ENCODE assay signal across 11 cellular contexts in the genomic region with DNA sequence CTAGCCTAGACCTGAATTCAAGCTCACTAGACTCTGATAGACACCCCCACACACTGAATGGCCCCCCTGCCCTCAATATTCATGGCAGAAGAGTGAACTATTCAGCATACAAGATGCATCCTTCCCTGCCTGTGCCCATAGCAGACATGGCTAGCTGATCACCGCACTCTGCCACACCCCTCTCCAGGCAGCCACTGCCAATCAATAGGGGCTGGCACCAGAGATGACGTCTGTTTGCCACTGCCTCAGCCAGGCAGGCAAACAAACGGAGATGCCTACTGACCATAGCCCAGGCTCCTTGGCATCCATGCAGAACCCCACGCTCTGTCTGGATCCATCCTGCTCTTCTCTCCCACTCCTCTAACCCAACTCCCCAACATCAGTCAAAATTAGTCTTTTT. TPM values are rescaled to one million over a fixed set of nuclear protein-coding genes. Genes with fewer than 3 reads are reported as not detected.
DNase-seq lines count a peak whose midpoint lies in the region; ATAC-seq and TF ChIP-seq lines count a peak whose summit lies in the region.
"Had no signal": no experiment of that assay in that cellular context is flagged by ENCODE, and none has a peak within 500 bp of the region (broad histone marks: within the 10 kb centered on the region; RNA-seq: fewer than 3 reads in every experiment).

No MANE protein-coding gene starts in this region.

- ATAC-seq in WTC11 (peak; percentile 40; the same call in 1 of the 2 replicates), HG03457 (IDR thresholded peaks at IDR 0.05; ENCODE audit: unreplicated experiment) (no peak)
- ATAC-seq: naive thymus-derived CD4-positive, alpha-beta T cell had no signal

- no peak overlapping the region for H3K4me3 ChIP-seq in mesendoderm (ENCODE audit: low read length)

- H2AK5ac ChIP-seq in H9 (ENCODE audit: insufficient read length, low read length) (no peak overlapping the region), mesendoderm (ENCODE audit: low read length) (no peak overlapping the region)

- H3K23ac ChIP-seq in H9 (ENCODE audit: insufficient read length, low read depth, low read length) (no peak overlapping the region), mesendoderm (ENCODE audit: low read length) (no peak overlapping the region)

- H3K27me3 ChIP-seq in H9 (ENCODE audit: insufficient read depth, low read length) (no peaks in the 10 kb centered on the region), mesendoderm (ENCODE audit: insufficient read depth, low read length, poor library complexity) (no peaks in the 10 kb centered on the region)

- H3K27ac Mint-ChIP-seq in H9 (peak overlapping the region in 1 of 3 experiments; percentile 79; a peak in 3 of 7 replicates), WTC11 (peak overlapping the region; percentile 7)
- H3K27ac Mint-ChIP-seq: activated naive CD8-positive, alpha-beta T cell; stimulated activated naive CD8-positive, alpha-beta T cell treated with anti-CD3 and anti-CD28 coated beads, Interleukin-15, Interleukin-2, amounts not matched to agents 100 ng/mL and 50 ng/mL, for 24 hours had no signal

- no peak overlapping the region for H3K14ac ChIP-seq in H9 (ENCODE audit: insufficient read depth, low read length)

- TF ChIP-seq CTCF in H9 (conservative IDR thresholded peaks at IDR 0.05) (no peak), WTC11 (IDR thresholded peaks at IDR 0.05) (no peak)

- no peaks in the 10 kb centered on the region for H3K9me3 ChIP-seq in H9 (ENCODE audit: control insufficient read depth, low read depth, low read length)

- H2BK15ac ChIP-seq in H9 (ENCODE audit: low read depth, low read length) = no peak overlapping the region
- no peak overlapping the region for H2BK15ac ChIP-seq in mesendoderm (replicated peaks; ENCODE audit: low read depth)

- POLR2A ChIA-PET in WTC11 (lab: Charles Lee) = interaction anchor here (0.6 kb wide), 1 partner anchor 211 kb away, joined by 6 read pairs; no protein-coding TSS in a partner anchor

- H3K4me2 ChIP-seq in H9 (ENCODE audit: insufficient read depth, insufficient read length, low read length) = no peak overlapping the region
- no peak overlapping the region for H3K4me2 ChIP-seq in mesendoderm (ENCODE audit: low read length)

- H4K8ac ChIP-seq in H9 (replicated peaks; ENCODE audit: insufficient read length, low read depth, low read length) = no peak overlapping the region
- H4K8ac ChIP-seq in mesendoderm (ENCODE audit: low read depth, low read length) = no peak overlapping the region

- H3T11ph ChIP-seq in H9 (ENCODE audit: low read length) = no peak overlapping the region

- no peaks in the 10 kb centered on the region for H3K36me3 ChIP-seq in mesendoderm (ENCODE audit: control insufficient read depth, insufficient read depth, low read length)

- no peak overlapping the region for H2BK120ac ChIP-seq in H9 (ENCODE audit: low read depth, low read length, poor library complexity, severe bottlenecking)
- H2BK120ac ChIP-seq in mesendoderm (ENCODE audit: low read depth, low read length) = no peak overlapping the region

- H3K79me2 ChIP-seq in H9 (ENCODE audit: insufficient read depth, low read length) (no peaks in the 10 kb centered on the region), mesendoderm (ENCODE audit: control insufficient read depth, insufficient read depth, low read length) (no peaks in the 10 kb centered on the region)

- no peak overlapping the region for H2AFZ ChIP-seq in H9 (ENCODE audit: low read length)

- H2BK5ac ChIP-seq in H9 (ENCODE audit: insufficient read length, low read length) (no peak overlapping the region), mesendoderm (ENCODE audit: low read length) (no peak overlapping the region)

- H3K18ac ChIP-seq in H9 (ENCODE audit: insufficient read length, low read depth, low read length) = no peak overlapping the region
- H3K18ac ChIP-seq in mesendoderm (ENCODE audit: low read length) = no peak overlapping the region

- no peaks in the 10 kb centered on the region for H4K20me1 ChIP-seq in H9 (ENCODE audit: control insufficient read depth, insufficient read depth, insufficient read length)

- peaks cover 10% of the 10 kb centered on the region for H3K27me3 Mint-ChIP-seq in H9 (ENCODE audit: low read depth)
- H3K27me3 Mint-ChIP-seq in WTC11 (ENCODE audit: low read depth) = peaks cover 9% of the 10 kb centered on the region
- H3K27me3 Mint-ChIP-seq: activated naive CD8-positive, alpha-beta T cell had no signal

- DNase-seq in H9 = peak; percentile 50
- DNase-seq in M059J (ENCODE audit: low read depth) = peak; percentile 28
- DNase-seq in WTC11 (ENCODE audit: low spot score) = no peak
- peak; percentile 47 for DNase-seq in mesendoderm
- no peak for DNase-seq in NCI-H2227 (lab: John Stamatoyannopoulos, UW; ENCODE audit: unreplicated experiment)
- no peak for DNase-seq in foreskin melanocyte
- DNase-seq: effector CD8-positive, alpha-beta T cell; naive thymus-derived CD4-positive, alpha-beta T cell had no signal

- no peak overlapping the region for H3K56ac ChIP-seq in H9 (ENCODE audit: insufficient read length, low read depth, low read length)
- H3K56ac ChIP-seq in mesendoderm (ENCODE audit: low read length) = no peak overlapping the region

- H3K79me1 ChIP-seq in H9 (ENCODE audit: insufficient read depth, low read depth, low read length, poor library complexity, severe bottlenecking) (no peaks in the 10 kb centered on the region), mesendoderm (ENCODE audit: low read length) (no peaks in the 10 kb centered on the region)

- no peak overlapping the region for H4K5ac ChIP-seq in H9 (ENCODE audit: insufficient read length, low read depth, low read length)
- no peak overlapping the region for H4K5ac ChIP-seq in mesendoderm (ENCODE audit: low read length)

- no peak overlapping the region for H3K4ac ChIP-seq in H9 (ENCODE audit: low read depth, low read length)
- H3K4ac ChIP-seq in mesendoderm (ENCODE audit: low read depth, low read length) = no peak overlapping the region

- no peak overlapping the region for H2BK20ac ChIP-seq in H9 (ENCODE audit: low read depth, low read length, poor library complexity, severe bottlenecking)

- no CpG with 5 or more reads among the region's 4 CpGs for WGBS in H9 (ENCODE audit: extremely low coverage, insufficient read length, low lambda C conversion rate)
- no CpG with 5 or more reads among the region's 4 CpGs for WGBS in mesendoderm (ENCODE audit: extremely low coverage, insufficient coverage, low lambda C conversion rate)

- H3K4me1 Mint-ChIP-seq in H9 (peaks cover 11 to 33% of the 10 kb centered on the region in 2 experiments), WTC11 (peaks cover 21% of the 10 kb centered on the region)

- CTCF ChIA-PET in WTC11 (lab: Charles Lee) = interaction anchor here (1.6 to 5.7 kb wide), 2 partner anchors 14 to 149 kb away, joined by 5 to 35 read pairs; no protein-coding TSS in a partner anchor

- H2BK12ac ChIP-seq in H9 (ENCODE audit: insufficient read length, low read depth, low read length) = no peak overlapping the region

- H4K91ac ChIP-seq in H9 (ENCODE audit: insufficient read length, low read depth, low read length) = no peak overlapping the region

- no peak overlapping the region for H3K27ac ChIP-seq in H9 (ENCODE audit: insufficient read length, low read depth, low read length)
- no peak overlapping the region for H3K27ac ChIP-seq in mesendoderm (ENCODE audit: low read depth, low read length)

- H3K9me3 Mint-ChIP-seq in H9 = peaks cover 9 to 11% of the 10 kb centered on the region in 2 experiments
- H3K9me3 Mint-ChIP-seq in WTC11 = peaks cover 15% of the 10 kb centered on the region
- H3K9me3 Mint-ChIP-seq: stimulated activated naive CD8-positive, alpha-beta T cell treated with anti-CD3 and anti-CD28 coated beads, Interleukin-15, Interleukin-2, amounts not matched to agents 100 ng/mL and 50 ng/mL, for 24 hours had no signal

- no peak overlapping the region for H3K4me3 Mint-ChIP-seq in H9
- no peak overlapping the region for H3K4me3 Mint-ChIP-seq in WTC11
- H3K4me3 Mint-ChIP-seq: activated naive CD8-positive, alpha-beta T cell; stimulated activated naive CD8-positive, alpha-beta T cell treated with anti-CD3 and anti-CD28 coated beads, Interleukin-15, Interleukin-2, amounts not matched to agents 100 ng/mL and 50 ng/mL, for 24 hours had no signal

- H3K36me3 Mint-ChIP-seq in H9 (ENCODE audit: insufficient read depth in 1 of 3, low read depth in 3 of 3) = peaks cover 7 to 9% (median 9%) of the 10 kb centered on the region in 3 experiments; a peak in 6 of 7 replicates
- H3K36me3 Mint-ChIP-seq in WTC11 = peaks cover 8% of the 10 kb centered on the region
- H3K36me3 Mint-ChIP-seq: activated naive CD8-positive, alpha-beta T cell had no signal

- H3K4me1 ChIP-seq in H9 (ENCODE audit: insufficient read depth, low read length) = no peaks in the 10 kb centered on the region
- H3K4me1 ChIP-seq in mesendoderm (ENCODE audit: control insufficient read depth, low read depth, low read length) = no peaks in the 10 kb centered on the region

- H3K23me2 ChIP-seq in H9 (ENCODE audit: insufficient read length, low read depth, low read length, poor library complexity, severe bottlenecking) = no peaks in the 10 kb centered on the region

- H3K9ac ChIP-seq in H9 (ENCODE audit: extremely low read depth, insufficient read length, low read length) = no peak overlapping the region
- no peak overlapping the region for H3K9ac ChIP-seq in mesendoderm (ENCODE audit: low read length)

TF ChIP-seq in WTC11, 78 proteins besides CTCF, POLR2A, EP300 and RAD21:
- TF ChIP-seq EMX1 (CRISPR knock-in tag; IDR thresholded peaks at IDR 0.05) (no peak), GTF2I (CRISPR knock-in tag; conservative IDR thresholded peaks at IDR 0.05) (peak; percentile 52; the same call in 1 of the 2 replicates), ZNF138 (CRISPR knock-in tag; conservative IDR thresholded peaks at IDR 0.05) (no peak), ZNF671 (CRISPR knock-in tag; IDR thresholded peaks at IDR 0.05) (no peak)
- TF ChIP-seq, protein P1, sequence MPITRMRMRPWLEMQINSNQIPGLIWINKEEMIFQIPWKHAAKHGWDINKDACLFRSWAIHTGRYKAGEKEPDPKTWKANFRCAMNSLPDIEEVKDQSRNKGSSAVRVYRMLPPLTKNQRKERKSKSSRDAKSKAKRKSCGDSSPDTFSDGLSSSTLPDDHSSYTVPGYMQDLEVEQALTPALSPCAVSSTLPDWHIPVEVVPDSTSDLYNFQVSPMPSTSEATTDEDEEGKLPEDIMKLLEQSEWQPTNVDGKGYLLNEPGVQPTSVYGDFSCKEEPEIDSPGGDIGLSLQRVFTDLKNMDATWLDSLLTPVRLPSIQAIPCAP (CRISPR knock-in tag; IDR thresholded peaks at IDR 0.05) = no peak

RNA-seq across cellular contexts. Expression of a gene that starts 13.8 kb away (rescaled TPM):
- total RNA-seq in H9 (2021) = 17.8 and 20.0 TPM in 2 replicates
- 0.37 and 0.39 TPM in 2 replicates for total RNA-seq in M059J (2014; rRNA removed; shearing (Covaris generic))
- 6.8 to 11.1 TPM (median 10.3 TPM) in 3 replicates for total RNA-seq in WTC11 (2021)
- 2.4 TPM for polyA plus RNA-seq in mesendoderm (2013, experiment 1 of 2)
- polyA plus RNA-seq in mesendoderm (2013, experiment 2 of 2) = 2.5 TPM

RNA-seq across cellular contexts. Expression of a gene that starts 42.6 kb away (rescaled TPM):
- total RNA-seq in H9 (2021) (65.1 and 66.9 TPM in 2 replicates), WTC11 (2021) (86.2 to 90.3 TPM (median 87.8 TPM) in 3 replicates)
- total RNA-seq in M059J (2014; rRNA removed; shearing (Covaris generic)) = 57.2 and 64.7 TPM in 2 replicates
- 40.2 TPM for polyA plus RNA-seq in mesendoderm (2013, experiment 1 of 2)
- 43.4 TPM for polyA plus RNA-seq in mesendoderm (2013, experiment 2 of 2)

Comparison
In these comparisons a context has a peak if more than half of its experiments do, and no peak if none do; other contexts are left out.
1. DNase-seq: peak in H9 (single experiment), M059J (single experiment) and mesendoderm (single experiment); none in WTC11 (single experiment), NCI-H2227 (single experiment) and foreskin melanocyte (single experiment).